In genomic region chr3:151203053-151203420, GRCh38 we compare ENCODE assay signal across 10 cellular contexts. TPM values are rescaled to one million over a fixed set of nuclear protein-coding genes. Genes with fewer than 3 reads are reported as not detected.
DNase-seq lines count a peak whose midpoint lies in the region; ATAC-seq and TF ChIP-seq lines count a peak whose summit lies in the region.
"Had no signal": no experiment of that assay in that cellular context is flagged by ENCODE, and none has a peak within 500 bp of the region (broad histone marks: within the 10 kb centered on the region; RNA-seq: fewer than 3 reads in every experiment).

Gene GPR171, minus strand, starts transcription at chr3:151203216. Its CDS starts 3,830 bp downstream, at chr3:151199386.

- H3K4me3 ChIP-seq in testis: no peak within 1 kb of the TSS

- DNase-seq in activated effector memory CD4-positive, alpha-beta T cell treated with Interleukin-2 at 50 U/mL for 16 hours: peak; percentile 56
- peak; percentile 31 to 47 for DNase-seq in stimulated activated CD8-positive, alpha-beta memory T cell treated with anti-CD3 and anti-CD28 coated beads, Interleukin-4, amount 100 ng/mL, for 4 hours (ENCODE audit: low read depth in 2 of 2, low spot score in 1 of 2)
- DNase-seq in NCI-H187 treated with DMSO at 0.1 percent for 48 hours (lab: John Stamatoyannopoulos, UW) (no peak), testis (no peak), DMS53 (lab: John Stamatoyannopoulos, UW) (no peak), NCI-H446 treated with DMSO at 0.1 percent for 48 hours (lab: John Stamatoyannopoulos, UW) (no peak)

- H3K27ac ChIP-seq in testis: no peak within 1 kb of the TSS

- no peak for TF ChIP-seq POLR2A in testis (IDR thresholded peaks at IDR 0.05)

- intact Hi-C loops in testis (cut with DNase I; ENCODE audit: low total_unique reads): no loop called here

- ATAC-seq in GM19463 (IDR thresholded peaks at IDR 0.05; ENCODE audit: unreplicated experiment) (peak; percentile 95), HG03469 (IDR thresholded peaks at IDR 0.05; ENCODE audit: unreplicated experiment) (peak; percentile 89)

- no peak for TF ChIP-seq CTCF in testis (IDR thresholded peaks at IDR 0.05)

- no peaks in the 10 kb centered on the region for H3K9me3 ChIP-seq in testis

- H3K36me3 ChIP-seq in testis (ENCODE audit: low read depth, missing control alignments): no peaks in the 10 kb centered on the region

- 88 to 93% methylated on average over 3 of the region's 3 CpGs for WGBS in testis, 2 donors

- H3K27me3 ChIP-seq in testis: no peaks in the 10 kb centered on the region

- H3K4me1 ChIP-seq in testis: no peaks in the 10 kb centered on the region

RNA-seq across cellular contexts. Expression of gene GPR171, which starts in this region (rescaled TPM):
- under 1 TPM in 1 of 2 donors, not detected in 1; 0.62 TPM for total RNA-seq in testis
- 0.22 TPM for polyA plus RNA-seq in testis (ENCODE audit: insufficient read depth, low read depth, low replicate concordance)
- total RNA-seq: glomerular endothelial cell, LHCN-M2 had no signal

Comparison
In these comparisons a context has a peak if more than half of its experiments do, and no peak if none do; other contexts are left out.
1. DNase-seq: peak in activated effector memory CD4-positive, alpha-beta T cell treated with Interleukin-2 at 50 U/mL for 16 hours (single experiment) and stimulated activated CD8-positive, alpha-beta memory T cell treated with anti-CD3 and anti-CD28 coated beads, Interleukin-4, amount 100 ng/mL, for 4 hours (2 of 2); none in NCI-H187 treated with DMSO at 0.1 percent for 48 hours (single experiment), testis (single experiment), DMS53 (single experiment) and NCI-H446 treated with DMSO at 0.1 percent for 48 hours (single experiment).